ENCODE assay signal across 16 cellular contexts in the genomic region with DNA sequence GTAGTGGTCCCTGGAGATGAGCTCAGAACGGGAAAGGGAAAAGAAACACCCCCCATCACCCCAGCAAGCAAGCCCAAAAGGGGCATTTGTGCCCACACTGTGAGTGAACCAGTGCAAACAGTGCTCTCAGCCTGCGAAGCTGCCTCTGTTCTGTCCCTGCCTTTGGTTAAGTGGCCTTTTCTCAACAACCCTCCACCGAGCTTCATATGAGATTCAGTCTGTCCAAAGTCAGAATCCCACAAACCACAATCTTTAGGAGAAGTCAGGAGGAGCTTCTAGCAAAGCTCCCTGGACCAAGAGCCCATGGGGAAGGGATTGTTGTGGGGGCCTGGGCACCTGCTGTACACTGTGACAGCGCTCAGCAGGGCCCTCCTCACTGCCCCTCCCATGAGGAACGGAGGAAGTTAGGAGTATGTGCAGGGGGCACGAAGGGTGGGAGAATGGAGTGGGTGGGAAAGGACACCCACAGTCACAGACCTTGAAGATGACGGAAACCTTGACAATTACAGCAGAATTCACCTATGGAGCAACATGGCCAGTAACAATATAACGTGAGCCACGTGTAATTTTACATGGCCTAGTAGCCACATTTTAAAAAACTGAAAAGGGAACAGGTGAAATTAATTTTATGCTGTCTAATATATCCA.
DNase-seq lines count a peak whose midpoint lies in the region; ATAC-seq and TF ChIP-seq lines count a peak whose summit lies in the region.
"Had no signal": no experiment of that assay in that cellular context is flagged by ENCODE, and none has a peak within 500 bp of the region (broad histone marks: within the 10 kb centered on the region; RNA-seq: fewer than 3 reads in every experiment).

No MANE protein-coding gene starts in this region.

- H3K27me3 ChIP-seq in cardiac muscle cell: no peaks in the 10 kb centered on the region
- no peaks in the 10 kb centered on the region for H3K27me3 ChIP-seq in uterus
- H3K27me3 ChIP-seq: brain microvascular endothelial cell had no signal

- no peak for TF ChIP-seq CTCF in cardiac muscle cell (IDR thresholded peaks at IDR 0.05; ENCODE audit: low read depth, low read length)
- no peak for TF ChIP-seq CTCF in uterus (IDR thresholded peaks at IDR 0.05)

- H3K4me3 ChIP-seq in cardiac muscle cell (no peak overlapping the region), uterus (no peak overlapping the region)

- TF ChIP-seq POLR2A in uterus (IDR thresholded peaks at IDR 0.05): no peak

- H3K27ac ChIP-seq in cardiac muscle cell (peak overlapping the region; percentile 96), uterus (no peak overlapping the region)
- H3K27ac ChIP-seq: brain microvascular endothelial cell had no signal

- intact Hi-C loops in Right ventricle myocardium inferior (cut with DNase I) (no loop called here), uterus (cut with DNase I; ENCODE audit: low total_unique reads) (no loop called here)

- ATAC-seq in Right ventricle myocardium inferior: no peak
- ATAC-seq: PC-3 had no signal

- H3K9me3 ChIP-seq in cardiac muscle cell (ENCODE audit: low read depth): no peaks in the 10 kb centered on the region
- no peaks in the 10 kb centered on the region for H3K9me3 ChIP-seq in uterus

- H3K36me3 ChIP-seq in cardiac muscle cell (no peaks in the 10 kb centered on the region), uterus (no peaks in the 10 kb centered on the region)

- H3K4me1 ChIP-seq in cardiac muscle cell (ENCODE audit: low read depth) (peaks cover 75% of the 10 kb centered on the region), uterus (peaks cover 2 to 27% of the 10 kb centered on the region in 2 donors)

- DNase-seq in cardiac muscle cell (ENCODE audit: low read depth in 1 of 2, low spot score in 1 of 2): no peak
- DNase-seq in Right ventricle myocardium inferior (ENCODE audit: missing footprints): no peak
- DNase-seq in activated CD8-positive, alpha-beta memory T cell treated with anti-CD3 and anti-CD28 coated beads, Interleukin-2, amount 50 U/mL, for 48 hours: peak; percentile 45
- DNase-seq in myocyte (ENCODE audit: low read depth): peak; percentile 36
- DNase-seq in uterus: peak; percentile 2 to 10
- no peak for DNase-seq in NCI-H2029 treated with DMSO at 0.1 percent for 48 hours (lab: John Stamatoyannopoulos, UW)
- no peak for DNase-seq in DMS153 treated with DMSO at 0.1 percent for 48 hours (lab: John Stamatoyannopoulos, UW; ENCODE audit: unreplicated experiment)
- no peak for DNase-seq in KG1 (lab: John Stamatoyannopoulos, UW)
- DNase-seq: AML-193; brain microvascular endothelial cell; EL; HCEC 1CT; NCI-H2171 treated with DMSO at 0.1 percent for 48 hours; PC-3; stimulated activated CD4-positive, alpha-beta T cell treated with anti-CD3 and anti-CD28 coated beads, Interleukin-12 subunit alpha, Interleukin-12 subunit beta, amount 100 ng/mL, for 4 hours; T-helper 9 cell had no signal

Comparison
In these comparisons a context has a peak if more than half of its experiments do, and no peak if none do; other contexts are left out.
1. DNase-seq: peak in activated CD8-positive, alpha-beta memory T cell treated with anti-CD3 and anti-CD28 coated beads, Interleukin-2, amount 50 U/mL, for 48 hours (single experiment), myocyte (single experiment) and uterus (2 of 2); none in cardiac muscle cell (0 of 2), Right ventricle myocardium inferior (single experiment), NCI-H2029 treated with DMSO at 0.1 percent for 48 hours (single experiment), DMS153 treated with DMSO at 0.1 percent for 48 hours (single experiment) and KG1 (single experiment).